32 cellular contexts compared by ENCODE assay signal in genomic region chr7:15368653-15369052, GRCh38.
"Had no signal": no experiment of that assay in that cellular context is flagged by ENCODE, and none has a peak within 500 bp of the region (broad histone marks: within the 10 kb centered on the region; RNA-seq: fewer than 3 reads in every experiment).

No MANE protein-coding gene starts in this region.

- DNase-seq: activated CD4-positive, alpha-beta memory T cell treated with anti-CD3 and anti-CD28 coated beads for 36 hours; activated CD4-positive, alpha-beta T cell treated with anti-CD3 and anti-CD28 coated beads for 36 hours; activated CD4-positive, alpha-beta T cell treated with anti-CD3 and anti-CD28 coated beads, Interleukin-2, amount 10 ng/mL, durations not matched to agents 24 days and 14 days; activated CD4-positive, CD25-positive, alpha-beta regulatory T cell; activated CD4-positive, CD25-positive, alpha-beta regulatory T cell treated with anti-CD3 and anti-CD28 coated beads, Interleukin-2, amount 50 U/mL, for 72 hours; activated CD8-positive, alpha-beta memory T cell treated with anti-CD3 and anti-CD28 coated beads, Interleukin-2, amount 10 ng/mL, durations not matched to agents 7 days and 5 days; activated CD8-positive, alpha-beta memory T cell treated with anti-CD3 and anti-CD28 coated beads, Interleukin-2, amount 50 U/mL, for 4 hours; activated CD8-positive, alpha-beta T cell treated with anti-CD3 and anti-CD28 coated beads, Interleukin-2, amount 10 ng/mL, durations not matched to agents 7 days and 5 days; activated effector memory CD4-positive, alpha-beta T cell treated with anti-CD3 and anti-CD28 coated beads, Interleukin-2, amount 50 U/mL, for 16 hours; activated naive CD4-positive, alpha-beta T cell treated with anti-CD3 and anti-CD28 coated beads for 36 hours; activated naive CD8-positive, alpha-beta T cell treated with anti-CD3 and anti-CD28 coated beads for 36 hours; activated naive CD8-positive, alpha-beta T cell treated with anti-CD3 and anti-CD28 coated beads, Interleukin-2, amount 50 U/mL, for 24 hours; activated T-cell treated with anti-CD3 and anti-CD28 coated beads, Interleukin-2, amount 50 U/mL, for 1 hour; activated T-cell treated with anti-CD3 and anti-CD28 coated beads, Interleukin-2, amount 50 U/mL, for 48 hours; adrenal gland; amygdala; aorta; central memory CD4-positive, alpha-beta T cell; cerebellar nuclear complex; colonic mucosa; effector CD8-positive, alpha-beta T cell; esophagus squamous epithelium; foreskin fibroblast; glutamatergic neuron; heart left ventricle; T-helper 2 cell had no signal

- H3K4me1 ChIP-seq: adrenal gland, breast epithelium, colonic mucosa, esophagus squamous epithelium, heart left ventricle had no signal

- H3K27me3 ChIP-seq: adrenal gland, breast epithelium, cardiac muscle cell, colonic mucosa, esophagus squamous epithelium, heart left ventricle had no signal

- H3K36me3 ChIP-seq: adrenal gland, breast epithelium, cardiac muscle cell, colonic mucosa, esophagus squamous epithelium, heart left ventricle had no signal

- ATAC-seq: activated CD4-positive, alpha-beta T cell treated with anti-CD3 and anti-CD28 coated beads for 36 hours; activated CD8-positive, alpha-beta memory T cell treated with anti-CD3 and anti-CD28 coated beads, Interleukin-2, amount 10 ng/mL, durations not matched to agents 7 days and 5 days; activated CD8-positive, alpha-beta T cell treated with anti-CD3 and anti-CD28 coated beads, Interleukin-2, amount 10 ng/mL, durations not matched to agents 7 days and 5 days; activated naive CD8-positive, alpha-beta T cell treated with anti-CD3 and anti-CD28 coated beads, Interleukin-2, amount 50 U/mL, for 24 hours; heart left ventricle had no signal

- H3K27ac ChIP-seq: adrenal gland, breast epithelium, cardiac muscle cell, colonic mucosa, epithelial cell of prostate, esophagus squamous epithelium, heart left ventricle had no signal

- H3K4me3 ChIP-seq: adrenal gland, breast epithelium, cardiac muscle cell, colonic mucosa, esophagus squamous epithelium, heart left ventricle had no signal

- FAIRE-seq: endometrium, endothelial cell of umbilical vein, frontal cortex had no signal

- H3K9me3 ChIP-seq: adrenal gland, breast epithelium, colonic mucosa, esophagus squamous epithelium had no signal
